13 cellular contexts compared by ENCODE assay signal in genomic region chr11:34680206-34680605, GRCh38. TPM values are rescaled to one million over a fixed set of nuclear protein-coding genes. Genes with fewer than 3 reads are reported as not detected.
DNase-seq lines count a peak whose midpoint lies in the region; ATAC-seq and TF ChIP-seq lines count a peak whose summit lies in the region.
"Had no signal": no experiment of that assay in that cellular context is flagged by ENCODE, and none has a peak within 500 bp of the region (broad histone marks: within the 10 kb centered on the region; RNA-seq: fewer than 3 reads in every experiment).

No MANE protein-coding gene starts in this region.

- POLR2A ChIA-PET in PC-9 (lab: Charles Lee; ENCODE audit: unreplicated experiment), result interaction anchor here (0.5 kb wide), 1 partner anchor 208 kb away, joined by 3 read pairs; no protein-coding TSS in a partner anchor

- H3K4me2 ChIP-seq in PC-9, result peak overlapping the region; percentile 49

- intact Hi-C loops in PC-9 (cut with micrococcal nuclease; ENCODE audit: unreplicated experiment), result loop anchor here (2.0 kb wide), 1 partner anchor 47 kb away; no protein-coding TSS in a partner anchor

- ATAC-seq in HG03280 (IDR thresholded peaks at IDR 0.05; ENCODE audit: unreplicated experiment), result no peak
- ATAC-seq: activated CD4-positive, alpha-beta T cell treated with anti-CD3 and anti-CD28 coated beads for 36 hours had no signal

- H3K4me1 ChIP-seq in ACC112 (ENCODE audit: control insufficient read depth, insufficient read depth, low read length, unreplicated experiment) (peaks cover 40% of the 10 kb centered on the region), PC-9 (replicated peaks; ENCODE audit: insufficient read depth) (peaks cover 54% of the 10 kb centered on the region)

- CTCF ChIA-PET in PC-9 (lab: Charles Lee), result no interaction called here

- H2AFZ ChIP-seq in ACC112 (ENCODE audit: low read length, unreplicated experiment), result no peak overlapping the region
- no peak overlapping the region for H2AFZ ChIP-seq in PC-9

- H3K36me3 ChIP-seq in ACC112 (ENCODE audit: insufficient read depth, low read length) (no peaks in the 10 kb centered on the region), PC-9 (ENCODE audit: low read depth) (no peaks in the 10 kb centered on the region)

- H3K79me2 ChIP-seq in ACC112 (ENCODE audit: control insufficient read depth, insufficient read depth, low read length, unreplicated experiment), result no peaks in the 10 kb centered on the region
- H3K79me2 ChIP-seq in PC-9 (ENCODE audit: low read depth), result no peaks in the 10 kb centered on the region

- TF ChIP-seq CTCF in PC-9 (conservative IDR thresholded peaks at IDR 0.05) (no peak), foreskin fibroblast (IDR thresholded peaks at IDR 0.05; ENCODE audit: low read depth, low read length) (no peak)

- peaks cover 31% of the 10 kb centered on the region for H3F3A ChIP-seq in PC-9 (ENCODE audit: insufficient read depth, low read depth)

- DNase-seq in HCEC 1CT (peak; percentile 21), PC-9 (no peak), foreskin fibroblast (peak; percentile 65 to 80), activated gamma-delta T cell (lab: John Stamatoyannopoulos, UW) (no peak), mucosa of gallbladder (ENCODE audit: low spot score) (no peak)
- no peak for DNase-seq in stimulated activated CD4-positive, alpha-beta T cell treated with anti-CD3 and anti-CD28 coated beads, Interleukin-2, amount 100 ng/mL, for 24 hours
- DNase-seq: activated CD4-positive, alpha-beta T cell treated with anti-CD3 and anti-CD28 coated beads for 36 hours; activated gamma-delta T cell treated with Interleukin-2 at 50 U/mL for 16 hours; NCI-H1092 treated with DMSO at 0.1 percent for 48 hours; T-helper 9 cell had no signal

- H3K9me3 ChIP-seq in PC-9 (ENCODE audit: insufficient read depth, low read depth), result no peaks in the 10 kb centered on the region

- TSS peak; percentile 36 for BruUV-seq in PC-9 (replicated peaks; lab: Mats Ljungman, UMichigan)

- H3K9me2 ChIP-seq in PC-9 (ENCODE audit: insufficient read depth), result no peaks in the 10 kb centered on the region; the same call in 1 of the 2 replicates

- no peaks in the 10 kb centered on the region for H4K20me1 ChIP-seq in PC-9 (ENCODE audit: insufficient read depth)

- H3K27me3 ChIP-seq in ACC112 (ENCODE audit: insufficient read depth, low read length), result no peaks in the 10 kb centered on the region
- no peaks in the 10 kb centered on the region for H3K27me3 ChIP-seq in PC-9 (ENCODE audit: insufficient read depth, low read depth)

- no peak overlapping the region for H3K4me3 ChIP-seq in ACC112 (ENCODE audit: low read depth, low read length)
- H3K4me3 ChIP-seq in PC-9, result no peak overlapping the region
- H3K4me3 ChIP-seq in foreskin fibroblast (ENCODE audit: low read depth in 1 of 2, low read length in 2 of 2), result no peak overlapping the region

- H3K27ac ChIP-seq in ACC112 (ENCODE audit: low read depth, low read length) (peak overlapping the region; percentile 58), PC-9 (peak overlapping the region; percentile 86)

RNA-seq across cellular contexts. Expression of gene EHF, which starts 59.3 kb away (rescaled TPM):
- total RNA-seq in PC-9 (2021) (85.7 and 118 TPM in 2 replicates), mucosa of gallbladder (176 TPM)
- total RNA-seq: chondrocyte had no signal

Comparison
In these comparisons a context has a peak if more than half of its experiments do, and no peak if none do; other contexts are left out.
1. DNase-seq: peak in HCEC 1CT (single experiment) and foreskin fibroblast (2 of 2); none in PC-9 (0 of 2), activated gamma-delta T cell (single experiment), stimulated activated CD4-positive, alpha-beta T cell treated with anti-CD3 and anti-CD28 coated beads, Interleukin-2, amount 100 ng/mL, for 24 hours (0 of 2) and mucosa of gallbladder (single experiment).